ENCODE assay signal across 8 cellular contexts in the genomic region with DNA sequence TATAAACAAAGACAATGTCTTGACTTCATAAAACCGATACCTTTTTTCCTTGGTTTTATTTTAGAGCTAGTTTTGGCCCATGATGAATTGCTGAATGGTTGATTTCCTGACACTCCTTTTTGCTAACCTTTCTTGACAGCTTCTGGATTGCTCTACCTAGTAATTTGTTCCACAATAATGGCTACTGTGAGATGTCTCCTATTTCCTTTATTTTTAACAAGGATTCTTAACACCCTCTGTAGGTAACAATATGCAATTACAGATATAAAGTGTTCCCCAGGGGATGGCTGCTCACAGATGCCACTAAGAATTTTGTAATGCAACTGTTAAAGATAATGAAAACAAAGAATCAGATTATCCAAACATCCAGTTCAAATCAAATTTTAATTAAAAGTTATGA.
DNase-seq lines count a peak whose midpoint lies in the region; ATAC-seq, FAIRE-seq and TF ChIP-seq lines count a peak whose summit lies in the region.

No MANE protein-coding gene starts in this region.

- no peak overlapping the region for H3K4me3 Mint-ChIP-seq in astrocyte (ENCODE audit: unreplicated experiment)

- H3K4me3 ChIP-seq in astrocyte (ENCODE audit: insufficient read depth, low read depth, low read length), result no peak overlapping the region

- H3K4me1 Mint-ChIP-seq in astrocyte (ENCODE audit: low read depth, unreplicated experiment), result no peaks in the 10 kb centered on the region

- peak; percentile 41 for TF ChIP-seq CTCF in astrocyte (IDR thresholded peaks at IDR 0.05; ENCODE audit: insufficient read depth, low read depth, low read length)

- no peaks in the 10 kb centered on the region for H4K20me1 ChIP-seq in astrocyte (ENCODE audit: insufficient read depth, low read length)

- H3K27ac Mint-ChIP-seq in astrocyte (ENCODE audit: unreplicated experiment), result no peak overlapping the region

- peak; percentile 66 for DNase-seq in NCI-H2107 treated with DMSO at 0.1 percent for 48 hours (lab: John Stamatoyannopoulos, UW; ENCODE audit: unreplicated experiment)
- peak; percentile 21 for DNase-seq in astrocyte (ENCODE audit: low read depth)
- DNase-seq in kidney glomerular epithelial cell (lab: John Stamatoyannopoulos, UW), result peak; percentile 67
- DNase-seq in mesenteric fat pad (ENCODE audit: low spot score), result no peak
- DNase-seq in NCI-H128 (lab: John Stamatoyannopoulos, UW; ENCODE audit: unreplicated experiment), result no peak
- DNase-seq in activated CD8-positive, alpha-beta memory T cell treated with anti-CD3 and anti-CD28 coated beads for 24 hours, result no peak

- H3K27ac ChIP-seq in astrocyte (ENCODE audit: low read depth, low read length), result no peak overlapping the region

- no peak overlapping the region for H2AFZ ChIP-seq in astrocyte (ENCODE audit: low read depth, low read length)

- no peaks in the 10 kb centered on the region for H3K79me2 ChIP-seq in astrocyte (ENCODE audit: insufficient read depth, low read length)

- no peaks in the 10 kb centered on the region for H3K9me3 ChIP-seq in astrocyte (ENCODE audit: insufficient read depth, low read depth, low read length)

- H3K27me3 ChIP-seq in astrocyte (ENCODE audit: insufficient read depth, low read length), result peaks cover 6% of the 10 kb centered on the region

- H3K4me1 ChIP-seq in astrocyte (ENCODE audit: insufficient read depth, low read length), result no peaks in the 10 kb centered on the region

- H3K9ac ChIP-seq in astrocyte (ENCODE audit: low read length), result no peak overlapping the region

- peaks cover 3% of the 10 kb centered on the region for H3K27me3 Mint-ChIP-seq in astrocyte (ENCODE audit: low read depth, unreplicated experiment)

- H3K36me3 Mint-ChIP-seq in astrocyte (ENCODE audit: low read depth, unreplicated experiment), result no peaks in the 10 kb centered on the region

- H3K9me3 Mint-ChIP-seq in astrocyte (ENCODE audit: unreplicated experiment), result no peaks in the 10 kb centered on the region

- no peak overlapping the region for H3K4me2 ChIP-seq in astrocyte (ENCODE audit: low read length)

- ATAC-seq in HG02852 (IDR thresholded peaks at IDR 0.05; ENCODE audit: unreplicated experiment), result peak; percentile 48

- H3K36me3 ChIP-seq in astrocyte (ENCODE audit: insufficient read depth, low read length), result no peaks in the 10 kb centered on the region

- FAIRE-seq in G401.6 (lab: Jason Lieb, UNC) (peak; percentile 96), astrocyte (lab: Jason Lieb, UNC) (no peak)

Comparison
In these comparisons a context has a peak if more than half of its experiments do, and no peak if none do; other contexts are left out.
1. DNase-seq: peak in NCI-H2107 treated with DMSO at 0.1 percent for 48 hours (single experiment), astrocyte (single experiment) and kidney glomerular epithelial cell (single experiment); none in mesenteric fat pad (single experiment), NCI-H128 (single experiment) and activated CD8-positive, alpha-beta memory T cell treated with anti-CD3 and anti-CD28 coated beads for 24 hours (single experiment).